In genomic region chr2:85961053-85961452, GRCh38 we compare ENCODE assay signal across 29 cellular contexts.
"Had no signal": no experiment of that assay in that cellular context is flagged by ENCODE, and none has a peak within 500 bp of the region (broad histone marks: within the 10 kb centered on the region; RNA-seq: fewer than 3 reads in every experiment).

No MANE protein-coding gene starts in this region.

- ATAC-seq: activated T-cell treated with anti-CD3 and anti-CD28 coated beads, Interleukin-2, amount 50 U/mL, for 4 hours had no signal

- H3K36me3 Mint-ChIP-seq: activated naive CD8-positive, alpha-beta T cell treated with anti-CD3 and anti-CD28 coated beads for 36 hours had no signal

- H3K27ac Mint-ChIP-seq: activated CD4-positive, alpha-beta T cell treated with anti-CD3 and anti-CD28 coated beads, Interleukin-2, amount 10 ng/mL, durations not matched to agents 24 days and 14 days; activated naive CD4-positive, alpha-beta T cell treated with anti-CD3 and anti-CD28 coated beads, Interleukin-2, amount 10 ng/mL, durations not matched to agents 7 days and 5 days; activated naive CD8-positive, alpha-beta T cell treated with anti-CD3 and anti-CD28 coated beads for 36 hours; activated T-helper 1 cell treated with anti-CD3 and anti-CD28 coated beads, Interleukin-12 subunit alpha, Interleukin-12 subunit beta, Interleukin-2, Interleukin-4 antibody, amounts not matched to agents 30 ng/mL and 10 ng/mL and 1 ng/mL, durations not matched to agents 14 hours and 24 hours and 36 hours had no signal

- H3K36me3 ChIP-seq: brain microvascular endothelial cell, SJCRH30 had no signal

- H3K27ac ChIP-seq: brain microvascular endothelial cell, SJCRH30, SK-N-MC had no signal

- H3K27me3 Mint-ChIP-seq: activated naive CD8-positive, alpha-beta T cell treated with anti-CD3 and anti-CD28 coated beads for 36 hours had no signal

- H3K4me3 Mint-ChIP-seq: activated CD4-positive, alpha-beta T cell treated with anti-CD3 and anti-CD28 coated beads, Interleukin-2, amount 10 ng/mL, durations not matched to agents 24 days and 14 days; activated naive CD4-positive, alpha-beta T cell treated with anti-CD3 and anti-CD28 coated beads, Interleukin-2, amount 10 ng/mL, durations not matched to agents 7 days and 5 days; activated naive CD8-positive, alpha-beta T cell treated with anti-CD3 and anti-CD28 coated beads for 36 hours; activated T-cell treated with anti-CD3 and anti-CD28 coated beads, Interleukin-2, amount 50 U/mL, for 4 hours; activated T-helper 1 cell treated with anti-CD3 and anti-CD28 coated beads, Interleukin-12 subunit alpha, Interleukin-12 subunit beta, Interleukin-2, Interleukin-4 antibody, amounts not matched to agents 30 ng/mL and 10 ng/mL and 1 ng/mL, durations not matched to agents 14 hours and 24 hours and 36 hours had no signal

- H3K4me3 ChIP-seq: SJCRH30, SK-N-MC had no signal

- DNase-seq: activated CD4-positive, alpha-beta T cell treated with anti-CD3 and anti-CD28 coated beads, Interleukin-2, amount 10 ng/mL, durations not matched to agents 24 days and 14 days; activated CD4-positive, alpha-beta T cell treated with anti-CD3 and anti-CD28 coated beads, Interleukin-2, amount 50 U/mL, for 4 hours; activated CD8-positive, alpha-beta memory T cell treated with anti-CD3 and anti-CD28 coated beads, Interleukin-2, amount 50 U/mL, for 4 hours; activated gamma-delta T cell treated with Interleukin-2 at 50 U/mL for 16 hours; activated naive CD4-positive, alpha-beta T cell treated with anti-CD3 and anti-CD28 coated beads, Interleukin-2, amount 10 ng/mL, durations not matched to agents 7 days and 5 days; activated naive CD8-positive, alpha-beta T cell treated with anti-CD3 and anti-CD28 coated beads for 36 hours; activated T-cell treated with anti-CD3 and anti-CD28 coated beads for 4 hours; activated T-cell treated with anti-CD3 and anti-CD28 coated beads, Interleukin-2, amount 50 U/mL, for 4 hours; amniotic stem cell; aorta; brain microvascular endothelial cell; central memory CD4-positive, alpha-beta T cell; MM.1S; MV-4-11; NCI-H1092; NCI-H1436 treated with DMSO at 0.1 percent for 48 hours; NCI-H187; NCI-H2029 treated with DMSO at 0.1 percent for 48 hours; NCI-H2107; NCI-H2171; NCI-H510A; NCI-H526; NCI-H748 treated with DMSO at 0.1 percent for 48 hours; NK-92 treated with Interleukin-12 subunit alpha and Interleukin-12 subunit beta, amount 100 ng/mL, for 24 hours; SHP77; T1000 had no signal
